In the genomic region with DNA sequence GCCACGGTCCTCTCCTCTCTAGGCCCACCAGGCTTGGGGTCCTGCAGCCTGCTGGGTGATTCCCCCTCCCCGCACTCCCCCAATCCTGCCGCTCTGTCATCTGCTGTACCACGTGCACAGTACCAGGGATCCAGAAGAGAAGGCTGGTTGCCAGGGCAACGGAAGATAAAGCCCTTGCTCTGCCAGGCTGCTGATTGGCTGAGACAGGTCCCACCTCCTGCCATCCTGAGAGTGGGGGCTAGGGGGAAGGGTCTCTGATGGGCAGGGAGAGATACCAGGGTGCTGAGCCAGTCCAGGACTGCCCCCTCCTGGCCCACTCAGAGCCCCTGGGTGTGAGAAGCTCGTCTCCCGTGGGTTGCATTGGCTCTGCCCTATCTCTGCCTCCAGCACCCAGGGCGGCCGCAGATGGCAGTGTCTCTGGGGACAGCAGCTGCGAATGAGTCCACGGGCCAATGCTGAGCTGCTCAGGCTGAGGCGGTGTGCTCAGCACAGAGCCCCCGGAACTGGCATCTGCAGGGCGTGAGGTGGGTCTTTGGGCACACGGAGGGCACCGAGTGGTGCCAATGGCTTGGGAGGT, we compare ENCODE assay signal across 16 cellular contexts.
A peak's percentile ranks its signal among the peaks of the same experiment; 100 is the strongest.
DNase-seq lines count a peak whose midpoint lies in the region; ATAC-seq and TF ChIP-seq lines count a peak whose summit lies in the region.
"Had no signal": no experiment of that assay in that cellular context is flagged by ENCODE, and none has a peak within 500 bp of the region (broad histone marks: within the 10 kb centered on the region; RNA-seq: fewer than 3 reads in every experiment).

SMIM45 (plus strand) TSS at position 253 of the 577 bp plus-strand sequence.

- no peak within 1 kb of the TSS for H3K4me3 Mint-ChIP-seq in osteocyte (ENCODE audit: unreplicated experiment)
- no peak within 1 kb of the TSS for H3K4me3 Mint-ChIP-seq in activated CD4-positive, alpha-beta memory T cell treated with anti-CD3 and anti-CD28 coated beads, Interleukin-2, amount 10 ng/mL, durations not matched to agents 7 days and 5 days
- H3K4me3 Mint-ChIP-seq: activated CD4-positive, alpha-beta memory T cell treated with anti-CD3 and anti-CD28 coated beads for 36 hours had no signal

- WGBS in right cardiac atrium: 39% methylated on average over 16 of the region's 16 CpGs

- H3K36me3 Mint-ChIP-seq in osteocyte (ENCODE audit: unreplicated experiment): no peaks in the 10 kb centered on the region
- H3K36me3 Mint-ChIP-seq in activated CD4-positive, alpha-beta memory T cell treated with anti-CD3 and anti-CD28 coated beads, Interleukin-2, amount 10 ng/mL, durations not matched to agents 7 days and 5 days (ENCODE audit: low read depth): no peaks in the 10 kb centered on the region
- H3K36me3 Mint-ChIP-seq: activated CD4-positive, alpha-beta memory T cell treated with anti-CD3 and anti-CD28 coated beads for 36 hours had no signal

- intact Hi-C loops in right cardiac atrium (cut with DNase I): no loop called here
- intact Hi-C loops in Right ventricle myocardium superior (cut with DNase I): no loop called here

- TF ChIP-seq CTCF in osteocyte (IDR thresholded peaks at IDR 0.05): no peak

- POLR2A ChIA-PET in activated CD4-positive, alpha-beta memory T cell treated with anti-CD3 and anti-CD28 coated beads, Interleukin-2, amount 10 ng/mL, durations not matched to agents 7 days and 5 days (lab: Charles Lee): no interaction called here

- H3K27me3 ChIP-seq in right cardiac atrium (ENCODE audit: control insufficient read depth, insufficient read depth) (no peaks in the 10 kb centered on the region), layer of hippocampus (ENCODE audit: control insufficient read depth, insufficient read depth, low read length) (no peaks in the 10 kb centered on the region)
- H3K27me3 ChIP-seq: hepatocyte, neutrophil had no signal

- no peak within 1 kb of the TSS for H3K27ac Mint-ChIP-seq in osteocyte (ENCODE audit: unreplicated experiment)
- H3K27ac Mint-ChIP-seq in activated CD4-positive, alpha-beta memory T cell treated with anti-CD3 and anti-CD28 coated beads, Interleukin-2, amount 10 ng/mL, durations not matched to agents 7 days and 5 days: no peak within 1 kb of the TSS
- H3K27ac Mint-ChIP-seq: activated CD4-positive, alpha-beta memory T cell treated with anti-CD3 and anti-CD28 coated beads for 36 hours; activated naive CD4-positive, alpha-beta T cell treated with anti-CD3 and anti-CD28 coated beads, Interleukin-2, amount 50 U/mL, for 72 hours had no signal

- no peaks in the 10 kb centered on the region for H3K27me3 Mint-ChIP-seq in osteocyte (ENCODE audit: unreplicated experiment)
- H3K27me3 Mint-ChIP-seq in activated CD4-positive, alpha-beta memory T cell treated with anti-CD3 and anti-CD28 coated beads, Interleukin-2, amount 10 ng/mL, durations not matched to agents 7 days and 5 days: no peaks in the 10 kb centered on the region
- H3K27me3 Mint-ChIP-seq: activated CD4-positive, alpha-beta memory T cell treated with anti-CD3 and anti-CD28 coated beads for 36 hours had no signal

- peak; percentile 16 to 19 for ATAC-seq in right cardiac atrium
- ATAC-seq in Right ventricle myocardium superior (ENCODE audit: poor library complexity): no peak
- peak; percentile 40; the same call in 1 of the 3 replicates for ATAC-seq in SK-N-SH treated with all-trans-retinoic acid at 6 μM for 48 hours
- no peak for ATAC-seq in GM18868 (IDR thresholded peaks at IDR 0.05; ENCODE audit: unreplicated experiment)
- ATAC-seq: activated naive CD4-positive, alpha-beta T cell treated with anti-CD3 and anti-CD28 coated beads, Interleukin-2, amount 50 U/mL, for 72 hours had no signal

- CTCF ChIA-PET in activated CD4-positive, alpha-beta memory T cell treated with anti-CD3 and anti-CD28 coated beads, Interleukin-2, amount 10 ng/mL, durations not matched to agents 7 days and 5 days (lab: Charles Lee): interaction anchor here (1.1 kb wide), 1 partner anchor 138 kb away, joined by 3 read pairs; no protein-coding TSS in a partner anchor

- DNase-seq in right cardiac atrium: no peak
- no peak for DNase-seq in Right ventricle myocardium superior
- no peak for DNase-seq in activated CD4-positive, alpha-beta T cell treated with anti-CD3 and anti-CD28 coated beads for 4 hours
- no peak for DNase-seq in osteocyte (ENCODE audit: extremely low spot score, unreplicated experiment)
- no peak for DNase-seq in activated CD4-positive, alpha-beta memory T cell treated with anti-CD3 and anti-CD28 coated beads, Interleukin-2, amount 10 ng/mL, durations not matched to agents 7 days and 5 days
- DNase-seq: activated CD4-positive, alpha-beta memory T cell treated with anti-CD3 and anti-CD28 coated beads for 36 hours; effector CD4-positive, alpha-beta T cell; NCI-H510A; stimulated activated CD4-positive, alpha-beta T cell treated with anti-CD3 and anti-CD28 coated beads, Interleukin-2, amount 100 ng/mL, for 48 hours; tibial artery had no signal

- no peaks in the 10 kb centered on the region for H3K4me1 ChIP-seq in right cardiac atrium (ENCODE audit: control insufficient read depth, insufficient read depth, low read length)

- no peak within 1 kb of the TSS for H3K4me3 ChIP-seq in right cardiac atrium (ENCODE audit: low read length)
- H3K4me3 ChIP-seq: hepatocyte, tibial artery had no signal

- peaks cover 6% of the 10 kb centered on the region for H3K4me1 Mint-ChIP-seq in osteocyte (ENCODE audit: unreplicated experiment)
- H3K4me1 Mint-ChIP-seq in activated CD4-positive, alpha-beta memory T cell treated with anti-CD3 and anti-CD28 coated beads, Interleukin-2, amount 10 ng/mL, durations not matched to agents 7 days and 5 days: peaks cover 21% of the 10 kb centered on the region

- H3K27ac ChIP-seq in right cardiac atrium (ENCODE audit: low read length): no peak within 1 kb of the TSS
- peak within 1 kb of the TSS; percentile 85 for H3K27ac ChIP-seq in layer of hippocampus (ENCODE audit: low read depth, low read length)
- H3K27ac ChIP-seq: hepatocyte, neutrophil, tibial artery had no signal

- H3K9me3 ChIP-seq in right cardiac atrium (ENCODE audit: control insufficient read depth, low read length): no peaks in the 10 kb centered on the region
- H3K9me3 ChIP-seq: neutrophil, tibial artery had no signal

- H3K9me3 Mint-ChIP-seq in osteocyte (ENCODE audit: unreplicated experiment): no peaks in the 10 kb centered on the region
- H3K9me3 Mint-ChIP-seq in activated CD4-positive, alpha-beta memory T cell treated with anti-CD3 and anti-CD28 coated beads, Interleukin-2, amount 10 ng/mL, durations not matched to agents 7 days and 5 days: no peaks in the 10 kb centered on the region
- H3K9me3 Mint-ChIP-seq: activated CD4-positive, alpha-beta memory T cell treated with anti-CD3 and anti-CD28 coated beads for 36 hours; activated naive CD4-positive, alpha-beta T cell treated with anti-CD3 and anti-CD28 coated beads, Interleukin-2, amount 50 U/mL, for 72 hours had no signal

TF ChIP-seq in SK-N-SH treated with all-trans-retinoic acid at 6 μM for 48 hours, 23 proteins besides CTCF, POLR2A, EP300 and RAD21:
- TF ChIP-seq, protein P1, sequence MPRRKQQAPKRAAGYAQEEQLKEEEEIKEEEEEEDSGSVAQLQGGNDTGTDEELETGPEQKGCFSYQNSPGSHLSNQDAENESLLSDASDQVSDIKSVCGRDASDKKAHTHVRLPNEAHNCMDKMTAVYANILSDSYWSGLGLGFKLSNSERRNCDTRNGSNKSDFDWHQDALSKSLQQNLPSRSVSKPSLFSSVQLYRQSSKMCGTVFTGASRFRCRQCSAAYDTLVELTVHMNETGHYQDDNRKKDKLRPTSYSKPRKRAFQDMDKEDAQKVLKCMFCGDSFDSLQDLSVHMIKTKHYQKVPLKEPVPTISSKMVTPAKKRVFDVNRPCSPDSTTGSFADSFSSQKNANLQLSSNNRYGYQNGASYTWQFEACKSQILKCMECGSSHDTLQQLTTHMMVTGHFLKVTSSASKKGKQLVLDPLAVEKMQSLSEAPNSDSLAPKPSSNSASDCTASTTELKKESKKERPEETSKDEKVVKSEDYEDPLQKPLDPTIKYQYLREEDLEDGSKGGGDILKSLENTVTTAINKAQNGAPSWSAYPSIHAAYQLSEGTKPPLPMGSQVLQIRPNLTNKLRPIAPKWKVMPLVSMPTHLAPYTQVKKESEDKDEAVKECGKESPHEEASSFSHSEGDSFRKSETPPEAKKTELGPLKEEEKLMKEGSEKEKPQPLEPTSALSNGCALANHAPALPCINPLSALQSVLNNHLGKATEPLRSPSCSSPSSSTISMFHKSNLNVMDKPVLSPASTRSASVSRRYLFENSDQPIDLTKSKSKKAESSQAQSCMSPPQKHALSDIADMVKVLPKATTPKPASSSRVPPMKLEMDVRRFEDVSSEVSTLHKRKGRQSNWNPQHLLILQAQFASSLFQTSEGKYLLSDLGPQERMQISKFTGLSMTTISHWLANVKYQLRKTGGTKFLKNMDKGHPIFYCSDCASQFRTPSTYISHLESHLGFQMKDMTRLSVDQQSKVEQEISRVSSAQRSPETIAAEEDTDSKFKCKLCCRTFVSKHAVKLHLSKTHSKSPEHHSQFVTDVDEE (CRISPR knock-in tag; IDR thresholded peaks at IDR 0.05): no peak
- TF ChIP-seq BACH2 (CRISPR knock-in tag; IDR thresholded peaks at IDR 0.05; ENCODE audit: borderline replicate concordance): no peak
- no peak for TF ChIP-seq ZNF70 (CRISPR knock-in tag; IDR thresholded peaks at IDR 0.05)
- TF ChIP-seq, protein P2, sequence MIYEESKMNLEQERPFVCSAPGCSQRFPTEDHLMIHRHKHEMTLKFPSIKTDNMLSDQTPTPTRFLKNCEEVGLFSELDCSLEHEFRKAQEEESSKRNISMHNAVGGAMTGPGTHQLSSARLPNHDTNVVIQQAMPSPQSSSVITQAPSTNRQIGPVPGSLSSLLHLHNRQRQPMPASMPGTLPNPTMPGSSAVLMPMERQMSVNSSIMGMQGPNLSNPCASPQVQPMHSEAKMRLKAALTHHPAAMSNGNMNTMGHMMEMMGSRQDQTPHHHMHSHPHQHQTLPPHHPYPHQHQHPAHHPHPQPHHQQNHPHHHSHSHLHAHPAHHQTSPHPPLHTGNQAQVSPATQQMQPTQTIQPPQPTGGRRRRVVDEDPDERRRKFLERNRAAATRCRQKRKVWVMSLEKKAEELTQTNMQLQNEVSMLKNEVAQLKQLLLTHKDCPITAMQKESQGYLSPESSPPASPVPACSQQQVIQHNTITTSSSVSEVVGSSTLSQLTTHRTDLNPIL (CRISPR knock-in tag; IDR thresholded peaks at IDR 0.05; ENCODE audit: low read depth): no peak
- TF ChIP-seq RARB (CRISPR knock-in tag; IDR thresholded peaks at IDR 0.05): no peak
- TF ChIP-seq ZNF565 (CRISPR knock-in tag; conservative IDR thresholded peaks at IDR 0.05; ENCODE audit: low read depth): no peak
- TF ChIP-seq ZFP3 (CRISPR knock-in tag; IDR thresholded peaks at IDR 0.05): no peak
- no peak for TF ChIP-seq TCF4 (CRISPR knock-in tag; IDR thresholded peaks at IDR 0.05; ENCODE audit: borderline replicate concordance)
- no peak for TF ChIP-seq SNAI2 (CRISPR knock-in tag; IDR thresholded peaks at IDR 0.05)
- no peak for TF ChIP-seq ZC3H10 (CRISPR knock-in tag; IDR thresholded peaks at IDR 0.05)
- TF ChIP-seq ZNF8 (CRISPR knock-in tag; IDR thresholded peaks at IDR 0.05): no peak
- no peak for TF ChIP-seq TOX (CRISPR knock-in tag; IDR thresholded peaks at IDR 0.05; ENCODE audit: borderline replicate concordance)

Comparison
In these comparisons a context has a peak if more than half of its experiments do, and no peak if none do; other contexts are left out.
1. ATAC-seq: peak in right cardiac atrium (2 of 2) and SK-N-SH treated with all-trans-retinoic acid at 6 μM for 48 hours (single experiment); none in Right ventricle myocardium superior (single experiment) and GM18868 (single experiment).